ENCODE assay signal across 2 cellular contexts in the genomic region with DNA sequence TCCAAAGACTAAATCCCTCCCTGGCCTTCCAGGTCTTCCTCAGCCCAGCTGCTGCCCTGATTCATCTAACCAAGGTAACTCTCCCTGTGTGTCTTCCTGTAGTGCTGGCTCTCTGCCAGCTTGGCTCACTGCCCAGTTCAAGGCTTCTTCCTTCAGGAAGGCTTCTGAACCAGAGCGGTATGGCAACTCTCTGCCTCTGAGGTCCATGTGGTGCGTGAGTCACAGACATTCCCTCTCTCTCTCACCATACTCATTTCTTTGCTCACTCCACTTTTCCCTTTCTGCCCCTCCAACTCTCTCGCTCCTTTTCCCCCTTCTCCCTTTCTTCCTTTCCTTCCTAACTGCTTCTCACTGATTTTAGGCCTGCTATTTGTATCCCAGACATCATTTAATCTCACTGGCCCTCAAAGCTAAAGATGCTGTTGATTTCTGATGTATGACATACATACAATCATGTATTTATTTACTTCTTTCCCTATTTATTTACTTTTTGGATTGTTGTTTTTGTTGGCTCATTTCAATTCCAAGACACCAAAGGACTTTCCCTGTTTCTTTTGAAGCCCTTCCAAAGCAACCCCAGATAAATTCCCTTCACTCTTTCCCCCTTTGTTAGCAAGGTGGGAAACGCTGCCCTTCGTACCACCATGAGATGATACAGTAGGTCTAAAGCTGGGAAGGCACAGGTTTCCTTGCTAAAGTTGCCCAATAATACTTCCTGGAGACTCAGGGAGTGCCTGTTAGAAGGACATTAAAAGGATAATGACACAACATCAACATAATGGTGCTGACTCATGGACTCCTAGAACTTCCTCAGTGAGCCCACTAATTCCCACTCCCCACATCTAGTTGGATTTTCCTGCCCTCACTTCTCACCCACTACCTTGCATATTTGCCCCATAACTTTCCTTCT.
A peak's percentile ranks its signal among the peaks of the same experiment; 100 is the strongest.
TF ChIP-seq lines count a peak whose summit lies in the region.

No MANE protein-coding gene starts in this region.

TF ChIP-seq in A549, 52 proteins besides CTCF, POLR2A, EP300 and RAD21:
- TF ChIP-seq HEYL (CRISPR knock-in tag; IDR thresholded peaks at IDR 0.05): no peak
- TF ChIP-seq JUNB (IDR thresholded peaks at IDR 0.05): peak; percentile 62
- TF ChIP-seq CEBPB (IDR thresholded peaks at IDR 0.05): peak; percentile 35 to 55; a peak in 3 of 4 replicates
- TF ChIP-seq, protein P1, sequence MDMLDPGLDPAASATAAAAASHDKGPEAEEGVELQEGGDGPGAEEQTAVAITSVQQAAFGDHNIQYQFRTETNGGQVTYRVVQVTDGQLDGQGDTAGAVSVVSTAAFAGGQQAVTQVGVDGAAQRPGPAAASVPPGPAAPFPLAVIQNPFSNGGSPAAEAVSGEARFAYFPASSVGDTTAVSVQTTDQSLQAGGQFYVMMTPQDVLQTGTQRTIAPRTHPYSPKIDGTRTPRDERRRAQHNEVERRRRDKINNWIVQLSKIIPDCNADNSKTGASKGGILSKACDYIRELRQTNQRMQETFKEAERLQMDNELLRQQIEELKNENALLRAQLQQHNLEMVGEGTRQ (IDR thresholded peaks at IDR 0.05): peak; percentile 2; the same call in 1 of the 2 replicates
- TF ChIP-seq, protein P2, sequence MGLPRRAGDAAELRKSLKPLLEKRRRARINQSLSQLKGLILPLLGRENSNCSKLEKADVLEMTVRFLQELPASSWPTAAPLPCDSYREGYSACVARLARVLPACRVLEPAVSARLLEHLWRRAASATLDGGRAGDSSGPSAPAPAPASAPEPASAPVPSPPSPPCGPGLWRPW (IDR thresholded peaks at IDR 0.05): peak; percentile 15; the same call in 1 of the 2 replicates
- peak; percentile 26; the same call in 1 of the 2 replicates for TF ChIP-seq GATA3 (IDR thresholded peaks at IDR 0.05; ENCODE audit: borderline replicate concordance)
- TF ChIP-seq EHMT2 (IDR thresholded peaks at IDR 0.05; ENCODE audit: low read depth): no peak
- no peak for TF ChIP-seq CHD2 (IDR thresholded peaks at IDR 0.05; ENCODE audit: low read length, partially characterized antibody)
- TF ChIP-seq SMC3 (IDR thresholded peaks at IDR 0.05): 0 out of 3 replicates have a peak, but pooled peaks have one; percentile 7
- no peak for TF ChIP-seq RARB (CRISPR knock-in tag; IDR thresholded peaks at IDR 0.05)
- TF ChIP-seq MAX (IDR thresholded peaks at IDR 0.05): peak; percentile 92
- TF ChIP-seq FOSL2 (IDR thresholded peaks at IDR 0.05): peak; percentile 75
- TF ChIP-seq FOSL2 (CRISPR knock-in tag; IDR thresholded peaks at IDR 0.05): peak; percentile 90
- TF ChIP-seq MYC (IDR thresholded peaks at IDR 0.05; ENCODE audit: borderline replicate concordance, low read length): peak; percentile 82; the same call in 1 of the 2 replicates
- peak in 1 of 2 experiments; percentile 60; a peak in 1 of 5 replicates for TF ChIP-seq JUN (IDR thresholded peaks at IDR 0.05)
- TF ChIP-seq MAFK (IDR thresholded peaks at IDR 0.05; ENCODE audit: partially characterized antibody): peak; percentile 65
- no peak for TF ChIP-seq ZNF302 (CRISPR knock-in tag; IDR thresholded peaks at IDR 0.05)

TF ChIP-seq in K562, 482 proteins besides CTCF, POLR2A, EP300 and RAD21 (continues in another document):
- TF ChIP-seq L3MBTL2 (IDR thresholded peaks at IDR 0.05) (peak; percentile 47; the same call in 1 of the 2 replicates), NFRKB (IDR thresholded peaks at IDR 0.05; ENCODE audit: low read depth) (0 out of 2 replicates have a peak, but pooled peaks have one; percentile 30), BHLHE40 (IDR thresholded peaks at IDR 0.05; ENCODE audit: low read length) (0 out of 2 replicates have a peak, but pooled peaks have one; percentile 38), ZNF316 (IDR thresholded peaks at IDR 0.05) (peak; percentile 73), THRAP3 (IDR thresholded peaks at IDR 0.05; ENCODE audit: borderline replicate concordance) (no peak), ETV6 (IDR thresholded peaks at IDR 0.05; ENCODE audit: borderline replicate concordance in 1 of 2, low read depth in 2 of 2, low read length in 1 of 2) (no peak), ETV6 (CRISPR knock-in tag; IDR thresholded peaks at IDR 0.05; ENCODE audit: borderline replicate concordance) (no peak), NFE2L1 (tag; IDR thresholded peaks at IDR 0.05; ENCODE audit: borderline replicate concordance, low read depth) (no peak), FOXK2 (conservative IDR thresholded peaks at IDR 0.05 in 1 of 2, IDR thresholded peaks at IDR 0.05 in 1 of 2; ENCODE audit: low read depth in 2 of 2) (0 out of 4 replicates have a peak, but pooled peaks of 1 of the 2 experiments have one; percentile 27), ZNF444 (CRISPR knock-in tag; IDR thresholded peaks at IDR 0.05) (no peak), NCOR1 (IDR thresholded peaks at IDR 0.05) (no peak), SMARCA4 (IDR thresholded peaks at IDR 0.05) (peak; percentile 69), ELF2 (CRISPR knock-in tag; IDR thresholded peaks at IDR 0.05) (no peak), ZBTB34 (CRISPR knock-in tag; IDR thresholded peaks at IDR 0.05) (no peak), ZBTB7A (IDR thresholded peaks at IDR 0.05; ENCODE audit: borderline replicate concordance, control insufficient read depth, low read depth, low read length) (no peak), NFE2 (IDR thresholded peaks at IDR 0.05; ENCODE audit: low read depth) (peak; percentile 61), PHF20 (IDR thresholded peaks at IDR 0.05; ENCODE audit: partially characterized antibody) (no peak), CREM (IDR thresholded peaks at IDR 0.05; ENCODE audit: low read depth) (no peak), SP1 (CRISPR knock-in tag; IDR thresholded peaks at IDR 0.05) (no peak), NCOA1 (IDR thresholded peaks at IDR 0.05; ENCODE audit: low read depth) (no peak), ZBTB40 (IDR thresholded peaks at IDR 0.05) (no peak), ZBTB40 (CRISPR knock-in tag; IDR thresholded peaks at IDR 0.05) (no peak), TARDBP (IDR thresholded peaks at IDR 0.05) (no peak), KDM2B (CRISPR knock-in tag; IDR thresholded peaks at IDR 0.05) (no peak), HCFC1 (IDR thresholded peaks at IDR 0.05; ENCODE audit: low read depth, low read length) (no peak), SLC30A9 (CRISPR knock-in tag; IDR thresholded peaks at IDR 0.05) (no peak), CSDE1 (IDR thresholded peaks at IDR 0.05) (no peak), MYC (IDR thresholded peaks at IDR 0.05; ENCODE audit: low read depth, low read length) (peak; percentile 52; the same call in 1 of the 2 replicates), MYC (CRISPR knock-in tag; IDR thresholded peaks at IDR 0.05; ENCODE audit: borderline replicate concordance, low read depth) (no peak), DNMT1 (IDR thresholded peaks at IDR 0.05) (no peak), SMARCE1 (IDR thresholded peaks at IDR 0.05) (peak; percentile 58)
- TF ChIP-seq, protein P3, sequence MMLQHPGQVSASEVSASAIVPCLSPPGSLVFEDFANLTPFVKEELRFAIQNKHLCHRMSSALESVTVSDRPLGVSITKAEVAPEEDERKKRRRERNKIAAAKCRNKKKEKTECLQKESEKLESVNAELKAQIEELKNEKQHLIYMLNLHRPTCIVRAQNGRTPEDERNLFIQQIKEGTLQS (IDR thresholded peaks at IDR 0.05): peak; percentile 56; the same call in 1 of the 2 replicates
- TF ChIP-seq, protein P3 (CRISPR knock-in tag; conservative IDR thresholded peaks at IDR 0.05): no peak
- TF ChIP-seq, protein P4, sequence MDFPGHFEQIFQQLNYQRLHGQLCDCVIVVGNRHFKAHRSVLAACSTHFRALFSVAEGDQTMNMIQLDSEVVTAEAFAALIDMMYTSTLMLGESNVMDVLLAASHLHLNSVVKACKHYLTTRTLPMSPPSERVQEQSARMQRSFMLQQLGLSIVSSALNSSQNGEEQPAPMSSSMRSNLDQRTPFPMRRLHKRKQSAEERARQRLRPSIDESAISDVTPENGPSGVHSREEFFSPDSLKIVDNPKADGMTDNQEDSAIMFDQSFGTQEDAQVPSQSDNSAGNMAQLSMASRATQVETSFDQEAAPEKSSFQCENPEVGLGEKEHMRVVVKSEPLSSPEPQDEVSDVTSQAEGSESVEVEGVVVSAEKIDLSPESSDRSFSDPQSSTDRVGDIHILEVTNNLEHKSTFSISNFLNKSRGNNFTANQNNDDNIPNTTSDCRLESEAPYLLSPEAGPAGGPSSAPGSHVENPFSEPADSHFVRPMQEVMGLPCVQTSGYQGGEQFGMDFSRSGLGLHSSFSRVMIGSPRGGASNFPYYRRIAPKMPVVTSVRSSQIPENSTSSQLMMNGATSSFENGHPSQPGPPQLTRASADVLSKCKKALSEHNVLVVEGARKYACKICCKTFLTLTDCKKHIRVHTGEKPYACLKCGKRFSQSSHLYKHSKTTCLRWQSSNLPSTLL (IDR thresholded peaks at IDR 0.05): no peak
- TF ChIP-seq, protein P5, sequence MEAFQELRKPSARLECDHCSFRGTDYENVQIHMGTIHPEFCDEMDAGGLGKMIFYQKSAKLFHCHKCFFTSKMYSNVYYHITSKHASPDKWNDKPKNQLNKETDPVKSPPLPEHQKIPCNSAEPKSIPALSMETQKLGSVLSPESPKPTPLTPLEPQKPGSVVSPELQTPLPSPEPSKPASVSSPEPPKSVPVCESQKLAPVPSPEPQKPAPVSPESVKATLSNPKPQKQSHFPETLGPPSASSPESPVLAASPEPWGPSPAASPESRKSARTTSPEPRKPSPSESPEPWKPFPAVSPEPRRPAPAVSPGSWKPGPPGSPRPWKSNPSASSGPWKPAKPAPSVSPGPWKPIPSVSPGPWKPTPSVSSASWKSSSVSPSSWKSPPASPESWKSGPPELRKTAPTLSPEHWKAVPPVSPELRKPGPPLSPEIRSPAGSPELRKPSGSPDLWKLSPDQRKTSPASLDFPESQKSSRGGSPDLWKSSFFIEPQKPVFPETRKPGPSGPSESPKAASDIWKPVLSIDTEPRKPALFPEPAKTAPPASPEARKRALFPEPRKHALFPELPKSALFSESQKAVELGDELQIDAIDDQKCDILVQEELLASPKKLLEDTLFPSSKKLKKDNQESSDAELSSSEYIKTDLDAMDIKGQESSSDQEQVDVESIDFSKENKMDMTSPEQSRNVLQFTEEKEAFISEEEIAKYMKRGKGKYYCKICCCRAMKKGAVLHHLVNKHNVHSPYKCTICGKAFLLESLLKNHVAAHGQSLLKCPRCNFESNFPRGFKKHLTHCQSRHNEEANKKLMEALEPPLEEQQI (IDR thresholded peaks at IDR 0.05): no peak
